ENCODE assay signal across 10 cellular contexts in genomic region chr3:194112120-194113106, GRCh38. TPM values are rescaled to one million over a fixed set of nuclear protein-coding genes. Genes with fewer than 3 reads are reported as not detected.
DNase-seq lines count a peak whose midpoint lies in the region; ATAC-seq and TF ChIP-seq lines count a peak whose summit lies in the region.
"Had no signal": no experiment of that assay in that cellular context is flagged by ENCODE, and none has a peak within 500 bp of the region (broad histone marks: within the 10 kb centered on the region; RNA-seq: fewer than 3 reads in every experiment).

No MANE protein-coding gene starts in this region.

- in situ Hi-C loops in GM23248 (cut with MboI) = no loop called here

- H4K20me1 ChIP-seq in GM23248 (ENCODE audit: insufficient read depth) = no peaks in the 10 kb centered on the region

- H3K4me1 ChIP-seq in Peyer's patch (peaks cover 0 to 9% (median 0%) of the 10 kb centered on the region in 4 donors), aorta (ENCODE audit: control insufficient read depth in 1 of 2, insufficient read depth in 2 of 2, low read length in 2 of 2) (no peaks in the 10 kb centered on the region), GM23248 (ENCODE audit: insufficient read depth) (no peaks in the 10 kb centered on the region)
- H3K4me1 ChIP-seq: adrenal gland had no signal

- no peak for TF ChIP-seq CTCF in Peyer's patch (IDR thresholded peaks at IDR 0.05)

- no peaks in the 10 kb centered on the region for H3F3A ChIP-seq in GM23248 (ENCODE audit: insufficient read depth)

- H3K9me2 ChIP-seq in GM23248 (ENCODE audit: insufficient read depth) = no peaks in the 10 kb centered on the region

- ATAC-seq in left ventricle myocardium superior = peak; percentile 31
- no peak for ATAC-seq in Right ventricle myocardium inferior
- peak; percentile 22 for ATAC-seq in aorta (ENCODE audit: low FRiP score)
- no peak for ATAC-seq in HG03135 (IDR thresholded peaks at IDR 0.05; ENCODE audit: unreplicated experiment)
- ATAC-seq: natural killer cell had no signal

- intact Hi-C loops in left ventricle myocardium superior (cut with micrococcal nuclease) = no loop called here
- intact Hi-C loops in Right ventricle myocardium inferior (cut with DNase I) = no loop called here
- intact Hi-C loops in aorta (cut with DNase I) = no loop called here

- H3K27ac ChIP-seq in Peyer's patch (peak overlapping the region in 1 of 4 donors; percentile 25), aorta (ENCODE audit: low read depth in 1 of 2, low read length in 2 of 2) (no peak overlapping the region), GM23248 (no peak overlapping the region)
- H3K27ac ChIP-seq: adrenal gland had no signal

- DNase-seq in left ventricle myocardium superior (no peak), Right ventricle myocardium inferior (ENCODE audit: missing footprints) (no peak), Peyer's patch (peak in 2 of 3 donors; percentile 52 to 79), left kidney (ENCODE audit: low read depth, low spot score) (peak; percentile 98), aorta (no peak), GM23248 (no peak), NCI-H1436 (lab: John Stamatoyannopoulos, UW) (no peak)
- DNase-seq: adrenal gland, natural killer cell had no signal

- no peaks in the 10 kb centered on the region for H3K36me3 ChIP-seq in Peyer's patch
- H3K36me3 ChIP-seq in aorta (ENCODE audit: control insufficient read depth in 1 of 2, insufficient read depth in 2 of 2, low read length in 1 of 2) = no peaks in the 10 kb centered on the region
- no peaks in the 10 kb centered on the region for H3K36me3 ChIP-seq in GM23248 (ENCODE audit: low read depth)
- H3K36me3 ChIP-seq: adrenal gland had no signal

- TF ChIP-seq POLR2A in Peyer's patch (IDR thresholded peaks at IDR 0.05) = no peak

- no peak overlapping the region for H3K9ac ChIP-seq in GM23248

- no peak overlapping the region for H3K4me2 ChIP-seq in GM23248 (ENCODE audit: unreplicated experiment)

- H2AFZ ChIP-seq in GM23248 = no peak overlapping the region

- 40 to 44% methylated on average over 9 of the region's 9 CpGs for WGBS in aorta, 2 donors
- 30 to 35% methylated on average over 9 of the region's 9 CpGs for WGBS in GM23248 (ENCODE audit: low coverage in 1 of 2, low lambda C conversion rate in 2 of 2, missing lambda C conversion rate in 2 of 2), 2 experiments

- no peaks in the 10 kb centered on the region for H3K27me3 ChIP-seq in Peyer's patch
- no peaks in the 10 kb centered on the region for H3K27me3 ChIP-seq in aorta (ENCODE audit: control insufficient read depth in 1 of 2, insufficient read depth in 2 of 2, low read length in 1 of 2)
- peaks cover 6% of the 10 kb centered on the region for H3K27me3 ChIP-seq in GM23248 (replicated peaks; ENCODE audit: insufficient read depth)
- H3K27me3 ChIP-seq: adrenal gland had no signal

- H3K9me3 ChIP-seq in Peyer's patch (no peaks in the 10 kb centered on the region), aorta (ENCODE audit: control insufficient read depth, low read length) (peaks cover 2% of the 10 kb centered on the region), GM23248 (ENCODE audit: low read depth) (no peaks in the 10 kb centered on the region)
- H3K9me3 ChIP-seq: adrenal gland had no signal

- no peak overlapping the region for H3K4me3 ChIP-seq in Peyer's patch
- no peak overlapping the region for H3K4me3 ChIP-seq in aorta (ENCODE audit: low read length in 2 of 2)
- no peak overlapping the region for H3K4me3 ChIP-seq in GM23248
- H3K4me3 ChIP-seq: adrenal gland had no signal

- no peaks in the 10 kb centered on the region for H3K79me2 ChIP-seq in GM23248 (ENCODE audit: insufficient read depth)

RNA-seq across cellular contexts. Expression of gene HES1, which starts 23.5 kb away (rescaled TPM):
- total RNA-seq in left ventricle myocardium superior = 13.4 TPM
- 11.4 TPM for total RNA-seq in Right ventricle myocardium inferior
- total RNA-seq in Peyer's patch = 10 to 100 TPM; 32.2 to 65.6 (median 49.4) TPM
- total RNA-seq in aorta = 10 to 100 TPM; 37.8 to 51.9 TPM
- 10 to 100 TPM; 22.5 to 28.2 TPM for polyA plus RNA-seq in aorta
- 13.0 and 13.8 TPM in 2 replicates for total RNA-seq in GM23248 (2014; rRNA removed; shearing (Covaris generic))
- 8.8 and 10.3 TPM in 2 replicates for polyA plus RNA-seq in GM23248 (2016; fragmentation: Nextera tagmentation; extraction: Ambion mirVana)

Comparison
In these comparisons a context has a peak if more than half of its experiments do, and no peak if none do; other contexts are left out.
1. ATAC-seq: peak in left ventricle myocardium superior (single experiment) and aorta (single experiment); none in Right ventricle myocardium inferior (single experiment) and HG03135 (single experiment).
2. DNase-seq: peak in Peyer's patch (2 of 3) and left kidney (single experiment); none in left ventricle myocardium superior (single experiment), Right ventricle myocardium inferior (single experiment), aorta (0 of 2), GM23248 (single experiment) and NCI-H1436 (single experiment).